1 cellular context compared by ENCODE assay signal in the genomic region with DNA sequence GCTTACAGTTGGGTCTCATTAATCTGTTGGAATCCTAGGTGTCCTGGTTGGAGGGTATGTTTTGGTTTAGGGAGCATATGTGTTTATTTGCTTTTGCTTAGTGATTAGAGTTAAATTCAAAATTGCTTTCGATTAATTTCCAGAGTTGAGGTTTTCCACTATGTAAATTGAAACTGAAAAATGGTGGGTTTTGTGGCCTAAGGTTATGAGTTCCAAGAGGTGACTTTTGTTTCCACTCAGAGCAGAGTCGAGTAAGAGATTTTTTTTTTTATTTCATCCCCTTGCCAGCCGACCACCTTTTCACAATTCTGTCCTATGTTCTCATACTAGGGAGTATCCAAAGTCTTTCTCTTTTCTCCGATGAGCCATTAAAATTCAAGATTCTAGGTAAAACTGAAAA.
TF ChIP-seq lines count a peak whose summit lies in the region.

No MANE protein-coding gene starts in this region.

TF ChIP-seq in GM23338, 12 proteins besides CTCF, POLR2A, EP300 and RAD21 (continued from another document):
- no peak for TF ChIP-seq REST (IDR thresholded peaks at IDR 0.05; ENCODE audit: unreplicated experiment)
- no peak for TF ChIP-seq STAT1 (IDR thresholded peaks at IDR 0.05; ENCODE audit: unreplicated experiment)
- TF ChIP-seq ZNF331 (CRISPR knock-in tag; IDR thresholded peaks at IDR 0.05; ENCODE audit: low read depth): no peak
- TF ChIP-seq CREB1 (CRISPR knock-in tag; IDR thresholded peaks at IDR 0.05; ENCODE audit: low read depth): no peak
- TF ChIP-seq POLR2AphosphoS5 (IDR thresholded peaks at IDR 0.05; ENCODE audit: low read depth): no peak
- TF ChIP-seq ETS1 (IDR thresholded peaks at IDR 0.05): no peak
- no peak for TF ChIP-seq JUNB (IDR thresholded peaks at IDR 0.05; ENCODE audit: unreplicated experiment)
- TF ChIP-seq EZH2phosphoT487 (IDR thresholded peaks at IDR 0.05; ENCODE audit: unreplicated experiment): no peak
- TF ChIP-seq EZH2 (IDR thresholded peaks at IDR 0.05; ENCODE audit: low read depth, unreplicated experiment): no peak
- no peak for TF ChIP-seq ZNF114 (CRISPR knock-in tag; IDR thresholded peaks at IDR 0.05)
- TF ChIP-seq NANOG (IDR thresholded peaks at IDR 0.05; ENCODE audit: borderline replicate concordance): no peak
